Comparison of ENCODE assay signal across 8 cellular contexts in the genomic region with DNA sequence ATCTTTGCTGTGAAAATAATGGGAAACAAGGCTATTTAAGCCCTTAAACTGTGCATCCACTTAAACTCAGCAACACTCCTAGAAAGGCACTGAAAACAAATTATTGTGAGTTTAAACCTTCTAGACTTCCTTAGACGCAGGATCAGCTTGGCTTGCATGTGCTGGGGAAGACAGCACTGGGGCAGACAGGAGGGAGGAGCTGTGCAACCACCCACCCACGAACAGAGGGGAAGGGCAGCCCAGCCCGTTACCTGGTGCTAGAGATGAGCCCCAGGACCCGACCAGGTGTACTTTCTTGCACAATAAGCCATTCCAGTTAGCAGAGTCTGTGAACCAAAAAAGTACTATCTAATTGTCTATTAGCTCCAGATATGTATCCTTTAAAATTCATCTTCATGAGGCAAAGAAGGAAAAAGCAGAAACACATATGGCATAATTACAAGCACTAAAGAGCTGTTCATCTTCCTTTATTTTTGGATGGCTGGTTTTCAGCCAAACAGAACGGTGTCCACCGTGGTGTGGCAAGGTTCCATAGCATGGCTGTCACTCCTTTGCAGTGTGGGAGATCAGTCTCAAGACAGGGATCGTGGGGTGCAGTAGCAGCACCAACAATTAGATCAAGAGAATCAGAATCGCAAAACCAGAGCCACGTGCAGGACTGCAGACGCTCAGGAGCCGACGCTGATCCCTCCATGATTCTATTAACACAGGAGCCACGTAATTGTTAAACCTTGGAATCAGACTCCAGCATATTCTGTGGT.
DNase-seq lines count a peak whose midpoint lies in the region; ATAC-seq and TF ChIP-seq lines count a peak whose summit lies in the region.
"Had no signal": no experiment of that assay in that cellular context is flagged by ENCODE, and none has a peak within 500 bp of the region (broad histone marks: within the 10 kb centered on the region; RNA-seq: fewer than 3 reads in every experiment).

No MANE protein-coding gene starts in this region.

- 80% methylated on average over 13 of the region's 13 CpGs for WGBS in smooth muscle cell (ENCODE audit: low lambda C conversion rate)

- peak overlapping the region; percentile 98 for H3K27ac Mint-ChIP-seq in activated T-cell treated with anti-CD3 and anti-CD28 coated beads, Interleukin-2, amount 50 U/mL, for 72 hours
- H3K27ac Mint-ChIP-seq in GM23338: no peak overlapping the region

- peaks cover 0 to 3% of the 10 kb centered on the region in 2 donors for H3K9me3 Mint-ChIP-seq in activated T-cell treated with anti-CD3 and anti-CD28 coated beads, Interleukin-2, amount 50 U/mL, for 72 hours
- no peaks in the 10 kb centered on the region; the same call in 1 of the 3 replicates for H3K9me3 Mint-ChIP-seq in GM23338

- no peaks in the 10 kb centered on the region for H3K27me3 Mint-ChIP-seq in activated T-cell treated with anti-CD3 and anti-CD28 coated beads, Interleukin-2, amount 50 U/mL, for 72 hours (ENCODE audit: low read depth)
- peaks cover 9% of the 10 kb centered on the region for H3K27me3 Mint-ChIP-seq in GM23338 (ENCODE audit: insufficient read depth, low read depth, poor library complexity)

- peak in 1 of 2 donors; percentile 44 for DNase-seq in activated T-cell treated with anti-CD3 and anti-CD28 coated beads, Interleukin-2, amount 50 U/mL, for 72 hours
- peak; percentile 16 for DNase-seq in retina
- DNase-seq in GM23338 (ENCODE audit: low spot score): no peak
- no peak for DNase-seq in smooth muscle cell (lab: John Stamatoyannopoulos, UW; ENCODE audit: unreplicated experiment)
- DNase-seq in DMS79 (lab: John Stamatoyannopoulos, UW): no peak
- DNase-seq: NCI-H446 treated with DMSO at 0.1 percent for 48 hours had no signal

- no peak overlapping the region for H3K27ac ChIP-seq in GM23338 (ENCODE audit: low read depth)
- no peak overlapping the region for H3K27ac ChIP-seq in smooth muscle cell (ENCODE audit: low read depth)

- H2AFZ ChIP-seq in GM23338 (no peak overlapping the region), smooth muscle cell (ENCODE audit: low read depth) (no peak overlapping the region)

- H3K9me3 ChIP-seq in smooth muscle cell (replicated peaks; ENCODE audit: low read depth): no peaks in the 10 kb centered on the region

- H3K36me3 ChIP-seq in GM23338 (ENCODE audit: insufficient read depth): no peaks in the 10 kb centered on the region
- H3K36me3 ChIP-seq in smooth muscle cell (ENCODE audit: low read depth): no peaks in the 10 kb centered on the region

- no peaks in the 10 kb centered on the region for H3K9me2 ChIP-seq in GM23338 (ENCODE audit: insufficient read depth)

- peaks cover 30 to 50% of the 10 kb centered on the region in 2 donors for H3K36me3 Mint-ChIP-seq in activated T-cell treated with anti-CD3 and anti-CD28 coated beads, Interleukin-2, amount 50 U/mL, for 72 hours (ENCODE audit: insufficient read depth in 2 of 2)
- peaks cover 16% of the 10 kb centered on the region for H3K36me3 Mint-ChIP-seq in GM23338 (ENCODE audit: low read depth)

- TF ChIP-seq CTCF in GM23338 (conservative IDR thresholded peaks at IDR 0.05; ENCODE audit: low read depth in 2 of 2) (no peak), smooth muscle cell (IDR thresholded peaks at IDR 0.05; ENCODE audit: borderline replicate concordance, insufficient read depth, poor library complexity, severe bottlenecking) (no peak)

- peak overlapping the region; percentile 75 to 92 for H3K4me3 Mint-ChIP-seq in activated T-cell treated with anti-CD3 and anti-CD28 coated beads, Interleukin-2, amount 50 U/mL, for 72 hours
- H3K4me3 Mint-ChIP-seq in GM23338: no peak overlapping the region

- H4K20me1 ChIP-seq in GM23338 (replicated peaks; ENCODE audit: insufficient read depth) (peaks cover 14% of the 10 kb centered on the region), smooth muscle cell (ENCODE audit: low read depth) (no peaks in the 10 kb centered on the region)

- H3K4me1 ChIP-seq in GM23338 (ENCODE audit: insufficient read depth) (peaks cover 5% of the 10 kb centered on the region), smooth muscle cell (ENCODE audit: low read depth) (peaks cover 2% of the 10 kb centered on the region)

- H3K4me2 ChIP-seq in GM23338 (no peak overlapping the region), smooth muscle cell (no peak overlapping the region)

- peaks cover 98% of the 10 kb centered on the region for H3K4me1 Mint-ChIP-seq in activated T-cell treated with anti-CD3 and anti-CD28 coated beads, Interleukin-2, amount 50 U/mL, for 72 hours (ENCODE audit: low read depth)
- peaks cover 24% of the 10 kb centered on the region for H3K4me1 Mint-ChIP-seq in GM23338

- peak; percentile 4 for ATAC-seq in GM18858 (IDR thresholded peaks at IDR 0.05; ENCODE audit: unreplicated experiment)
- ATAC-seq in HG02798 (IDR thresholded peaks at IDR 0.05; ENCODE audit: poor library complexity, unreplicated experiment): peak; percentile 37
- no peak for ATAC-seq in activated T-cell treated with anti-CD3 and anti-CD28 coated beads, Interleukin-2, amount 50 U/mL, for 72 hours (replicated peaks in 1 of 2)
- ATAC-seq in GM23338: no peak

- no peaks in the 10 kb centered on the region for H3K27me3 ChIP-seq in GM23338 (ENCODE audit: insufficient read depth)
- H3K27me3 ChIP-seq in smooth muscle cell (ENCODE audit: low read depth): no peaks in the 10 kb centered on the region

- H3F3A ChIP-seq in GM23338 (replicated peaks; ENCODE audit: low read depth) (peaks cover 5% of the 10 kb centered on the region), smooth muscle cell (ENCODE audit: low read depth) (no peaks in the 10 kb centered on the region)

- H3K9ac ChIP-seq in smooth muscle cell (ENCODE audit: low read depth): no peak overlapping the region

- H3K4me3 ChIP-seq in GM23338: no peak overlapping the region
- no peak overlapping the region for H3K4me3 ChIP-seq in smooth muscle cell

- H3K79me2 ChIP-seq in GM23338 (replicated peaks; ENCODE audit: insufficient read depth): peaks cover 56% of the 10 kb centered on the region
- no peaks in the 10 kb centered on the region for H3K79me2 ChIP-seq in smooth muscle cell (ENCODE audit: low read depth)

TF ChIP-seq in GM23338, 12 proteins besides CTCF, POLR2A, EP300 and RAD21 (continues in another document):
- TF ChIP-seq ZNF462 (CRISPR knock-in tag; IDR thresholded peaks at IDR 0.05) (no peak), JUNB (IDR thresholded peaks at IDR 0.05; ENCODE audit: unreplicated experiment) (no peak)

Comparison
In these comparisons a context has a peak if more than half of its experiments do, and no peak if none do; other contexts are left out.
1. ATAC-seq: peak in GM18858 (single experiment) and HG02798 (single experiment); none in activated T-cell treated with anti-CD3 and anti-CD28 coated beads, Interleukin-2, amount 50 U/mL, for 72 hours (0 of 2) and GM23338 (single experiment).